Comparison of ENCODE assay signal across 1 cellular context in the genomic region with DNA sequence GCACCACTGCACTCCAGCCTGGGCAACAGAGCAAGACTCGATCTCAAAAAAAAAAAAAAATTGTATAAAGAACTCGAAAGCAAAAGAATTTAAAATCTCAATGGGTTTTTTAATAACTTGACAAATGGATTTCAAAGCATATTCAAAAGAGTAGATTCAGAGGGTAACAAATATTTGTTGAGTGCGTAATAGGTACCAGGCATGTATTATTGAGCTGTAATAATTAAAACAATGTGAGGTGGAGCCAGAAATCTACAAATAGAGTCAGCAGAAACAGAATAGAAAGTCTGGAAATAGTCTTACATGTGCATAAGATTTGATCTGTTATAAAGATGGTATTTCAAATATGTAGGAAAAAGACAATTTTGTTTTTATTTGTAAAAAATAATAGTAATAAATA.
TF ChIP-seq lines count a peak whose summit lies in the region.

No MANE protein-coding gene starts in this region.

TF ChIP-seq in GM23338, 12 proteins besides CTCF, POLR2A, EP300 and RAD21 (continued from another document):
- TF ChIP-seq, protein P1, sequence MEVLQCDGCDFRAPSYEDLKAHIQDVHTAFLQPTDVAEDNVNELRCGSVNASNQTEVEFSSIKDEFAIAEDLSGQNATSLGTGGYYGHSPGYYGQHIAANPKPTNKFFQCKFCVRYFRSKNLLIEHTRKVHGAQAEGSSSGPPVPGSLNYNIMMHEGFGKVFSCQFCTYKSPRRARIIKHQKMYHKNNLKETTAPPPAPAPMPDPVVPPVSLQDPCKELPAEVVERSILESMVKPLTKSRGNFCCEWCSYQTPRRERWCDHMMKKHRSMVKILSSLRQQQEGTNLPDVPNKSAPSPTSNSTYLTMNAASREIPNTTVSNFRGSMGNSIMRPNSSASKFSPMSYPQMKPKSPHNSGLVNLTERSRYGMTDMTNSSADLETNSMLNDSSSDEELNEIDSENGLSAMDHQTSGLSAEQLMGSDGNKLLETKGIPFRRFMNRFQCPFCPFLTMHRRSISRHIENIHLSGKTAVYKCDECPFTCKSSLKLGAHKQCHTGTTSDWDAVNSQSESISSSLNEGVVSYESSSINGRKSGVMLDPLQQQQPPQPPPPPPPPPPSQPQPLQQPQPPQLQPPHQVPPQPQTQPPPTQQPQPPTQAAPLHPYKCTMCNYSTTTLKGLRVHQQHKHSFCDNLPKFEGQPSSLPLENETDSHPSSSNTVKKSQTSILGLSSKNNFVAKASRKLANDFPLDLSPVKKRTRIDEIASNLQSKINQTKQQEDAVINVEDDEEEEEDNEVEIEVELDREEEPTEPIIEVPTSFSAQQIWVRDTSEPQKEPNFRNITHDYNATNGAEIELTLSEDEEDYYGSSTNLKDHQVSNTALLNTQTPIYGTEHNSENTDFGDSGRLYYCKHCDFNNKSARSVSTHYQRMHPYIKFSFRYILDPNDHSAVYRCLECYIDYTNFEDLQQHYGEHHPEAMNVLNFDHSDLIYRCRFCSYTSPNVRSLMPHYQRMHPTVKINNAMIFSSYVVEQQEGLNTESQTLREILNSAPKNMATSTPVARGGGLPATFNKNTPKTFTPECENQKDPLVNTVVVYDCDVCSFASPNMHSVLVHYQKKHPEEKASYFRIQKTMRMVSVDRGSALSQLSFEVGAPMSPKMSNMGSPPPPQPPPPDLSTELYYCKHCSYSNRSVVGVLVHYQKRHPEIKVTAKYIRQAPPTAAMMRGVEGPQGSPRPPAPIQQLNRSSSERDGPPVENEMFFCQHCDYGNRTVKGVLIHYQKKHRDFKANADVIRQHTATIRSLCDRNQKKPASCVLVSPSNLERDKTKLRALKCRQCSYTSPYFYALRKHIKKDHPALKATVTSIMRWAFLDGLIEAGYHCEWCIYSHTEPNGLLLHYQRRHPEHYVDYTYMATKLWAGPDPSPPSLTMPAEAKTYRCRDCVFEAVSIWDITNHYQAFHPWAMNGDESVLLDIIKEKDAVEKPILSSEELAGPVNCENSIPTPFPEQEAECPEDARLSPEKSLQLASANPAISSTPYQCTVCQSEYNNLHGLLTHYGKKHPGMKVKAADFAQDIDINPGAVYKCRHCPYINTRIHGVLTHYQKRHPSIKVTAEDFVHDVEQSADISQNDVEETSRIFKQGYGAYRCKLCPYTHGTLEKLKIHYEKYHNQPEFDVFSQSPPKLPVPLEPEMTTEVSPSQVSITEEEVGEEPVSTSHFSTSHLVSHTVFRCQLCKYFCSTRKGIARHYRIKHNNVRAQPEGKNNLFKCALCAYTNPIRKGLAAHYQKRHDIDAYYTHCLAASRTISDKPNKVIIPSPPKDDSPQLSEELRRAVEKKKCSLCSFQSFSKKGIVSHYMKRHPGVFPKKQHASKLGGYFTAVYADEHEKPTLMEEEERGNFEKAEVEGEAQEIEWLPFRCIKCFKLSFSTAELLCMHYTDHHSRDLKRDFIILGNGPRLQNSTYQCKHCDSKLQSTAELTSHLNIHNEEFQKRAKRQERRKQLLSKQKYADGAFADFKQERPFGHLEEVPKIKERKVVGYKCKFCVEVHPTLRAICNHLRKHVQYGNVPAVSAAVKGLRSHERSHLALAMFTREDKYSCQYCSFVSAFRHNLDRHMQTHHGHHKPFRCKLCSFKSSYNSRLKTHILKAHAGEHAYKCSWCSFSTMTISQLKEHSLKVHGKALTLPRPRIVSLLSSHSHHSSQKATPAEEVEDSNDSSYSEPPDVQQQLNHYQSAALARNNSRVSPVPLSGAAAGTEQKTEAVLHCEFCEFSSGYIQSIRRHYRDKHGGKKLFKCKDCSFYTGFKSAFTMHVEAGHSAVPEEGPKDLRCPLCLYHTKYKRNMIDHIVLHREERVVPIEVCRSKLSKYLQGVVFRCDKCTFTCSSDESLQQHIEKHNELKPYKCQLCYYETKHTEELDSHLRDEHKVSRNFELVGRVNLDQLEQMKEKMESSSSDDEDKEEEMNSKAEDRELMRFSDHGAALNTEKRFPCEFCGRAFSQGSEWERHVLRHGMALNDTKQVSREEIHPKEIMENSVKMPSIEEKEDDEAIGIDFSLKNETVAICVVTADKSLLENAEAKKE (CRISPR knock-in tag; IDR thresholded peaks at IDR 0.05), result no peak
- no peak for TF ChIP-seq EZH2 (IDR thresholded peaks at IDR 0.05; ENCODE audit: low read depth, unreplicated experiment)
- no peak for TF ChIP-seq ZNF331 (CRISPR knock-in tag; IDR thresholded peaks at IDR 0.05; ENCODE audit: low read depth)
- TF ChIP-seq CREB1 (CRISPR knock-in tag; IDR thresholded peaks at IDR 0.05; ENCODE audit: low read depth), result no peak
- TF ChIP-seq ZNF114 (CRISPR knock-in tag; IDR thresholded peaks at IDR 0.05), result no peak
TF ChIP-seq in GM23338: peak in this region for 0.
